In genomic region chr10:133327651-133328357, GRCh38 we compare ENCODE assay signal across 1 cellular context.
TF ChIP-seq lines count a peak whose summit lies in the region.

No MANE protein-coding gene starts in this region.

TF ChIP-seq in H1, 55 proteins besides CTCF, POLR2A, EP300 and RAD21:
- TF ChIP-seq POLR2AphosphoS5 (IDR thresholded peaks at IDR 0.05; ENCODE audit: low read depth, low read length) (no peak), BRCA1 (IDR thresholded peaks at IDR 0.05; ENCODE audit: low read depth, low read length) (no peak), SIRT6 (IDR thresholded peaks at IDR 0.05; ENCODE audit: low read length) (no peak), FOSL1 (IDR thresholded peaks at IDR 0.05; ENCODE audit: insufficient read depth, low read depth, low read length) (no peak), CHD7 (IDR thresholded peaks at IDR 0.05; ENCODE audit: insufficient replicate concordance, low read length) (no peak), CHD2 (IDR thresholded peaks at IDR 0.05; ENCODE audit: low read length) (no peak), EZH2 (IDR thresholded peaks at IDR 0.05; ENCODE audit: low read depth, low read length, severe bottlenecking) (peak; percentile 28), MAX (IDR thresholded peaks at IDR 0.05) (no peak)
TF ChIP-seq in H1: peak in this region for 1.
